Comparison of ENCODE assay signal across 16 cellular contexts in genomic region chr17:79892457-79893236, GRCh38. TPM values are rescaled to one million over a fixed set of nuclear protein-coding genes. Genes with fewer than 3 reads are reported as not detected.
DNase-seq lines count a peak whose midpoint lies in the region; ATAC-seq and TF ChIP-seq lines count a peak whose summit lies in the region.
"Had no signal": no experiment of that assay in that cellular context is flagged by ENCODE, and none has a peak within 500 bp of the region (broad histone marks: within the 10 kb centered on the region; RNA-seq: fewer than 3 reads in every experiment).

No MANE protein-coding gene starts in this region.

- intact Hi-C loops in prostate gland (cut with DNase I), result no loop called here

- no peak for ATAC-seq in HG02571 (IDR thresholded peaks at IDR 0.05; ENCODE audit: unreplicated experiment)
- ATAC-seq: T-cell had no signal

- no peaks in the 10 kb centered on the region for H3K36me3 ChIP-seq in prostate gland
- H3K36me3 ChIP-seq: right atrium auricular region had no signal

- no peak for TF ChIP-seq POLR2A in prostate gland (IDR thresholded peaks at IDR 0.05)

- H3K27ac ChIP-seq in prostate gland, result no peak overlapping the region
- H3K27ac ChIP-seq: right atrium auricular region had no signal

- H3K9me3 ChIP-seq in prostate gland, result no peaks in the 10 kb centered on the region
- H3K9me3 ChIP-seq: right atrium auricular region had no signal

- no peak overlapping the region for H3K4me3 ChIP-seq in prostate gland
- H3K4me3 ChIP-seq: right atrium auricular region had no signal

- peak; percentile 78 for DNase-seq in DMS79 treated with DMSO at 0.1 percent for 48 hours (lab: John Stamatoyannopoulos, UW)
- peak; percentile 77 for DNase-seq in NCI-H187 treated with DMSO at 0.1 percent for 48 hours (lab: John Stamatoyannopoulos, UW)
- peak; percentile 25 to 57 for DNase-seq in SHP77 (lab: John Stamatoyannopoulos, UW)
- peak; percentile 43 for DNase-seq in prostate gland (ENCODE audit: low spot score)
- DNase-seq in SK-N-DZ (ENCODE audit: low spot score), result no peak
- no peak for DNase-seq in activated naive CD4-positive, alpha-beta T cell treated with anti-CD3 and anti-CD28 coated beads, Interleukin-2, amount 50 U/mL, for 16 hours
- no peak for DNase-seq in NAMALWA (ENCODE audit: low spot score)
- DNase-seq: activated T-cell treated with anti-CD3 and anti-CD28 coated beads, Interleukin-2, amount 50 U/mL, for 1 hour; anterior cingulate cortex; CD4-positive, CD25-positive, alpha-beta regulatory T cell; islet precursor cell; Kasumi-1; NK-92 treated with Interleukin-12 subunit alpha and Interleukin-12 subunit beta, amount 100 ng/mL, for 24 hours; T-cell had no signal

- 48% methylated on average over 11 of the region's 11 CpGs for WGBS in prostate gland

- TF ChIP-seq CTCF in prostate gland (IDR thresholded peaks at IDR 0.05), result no peak

- H3K27me3 ChIP-seq in prostate gland (replicated peaks; ENCODE audit: insufficient read depth), result no peaks in the 10 kb centered on the region
- H3K27me3 ChIP-seq: right atrium auricular region had no signal

- no peaks in the 10 kb centered on the region for H3K4me1 ChIP-seq in prostate gland (replicated peaks)

RNA-seq across cellular contexts. Expression of gene CBX4, which starts 53.4 kb away (rescaled TPM):
- 10 to 100 TPM; 28.0 to 28.5 TPM for total RNA-seq in prostate gland
- polyA plus RNA-seq in SK-N-DZ (2014; cell fraction: cytosol; rRNA removed), result 9.9 and 14.1 TPM in 2 replicates
- 25.6 and 26.8 TPM in 2 replicates for polyA plus RNA-seq in SK-N-DZ (2014; cell fraction: nucleus; rRNA removed)

Comparison
In these comparisons a context has a peak if more than half of its experiments do, and no peak if none do; other contexts are left out.
1. DNase-seq: peak in DMS79 treated with DMSO at 0.1 percent for 48 hours (single experiment), NCI-H187 treated with DMSO at 0.1 percent for 48 hours (single experiment), SHP77 (2 of 2) and prostate gland (single experiment); none in SK-N-DZ (single experiment), activated naive CD4-positive, alpha-beta T cell treated with anti-CD3 and anti-CD28 coated beads, Interleukin-2, amount 50 U/mL, for 16 hours (single experiment) and NAMALWA (single experiment).